Comparison of ENCODE assay signal across 8 cellular contexts in genomic region chr2:218981390-218982311, GRCh38. TPM values are rescaled to one million over a fixed set of nuclear protein-coding genes. Genes with fewer than 3 reads are reported as not detected.
DNase-seq lines count a peak whose midpoint lies in the region; ATAC-seq and TF ChIP-seq lines count a peak whose summit lies in the region.

No MANE protein-coding gene starts in this region.

- H3K9ac ChIP-seq in muscle layer of colon (ENCODE audit: low read length) = no peak overlapping the region

- POLR2A ChIA-PET in Caco-2 (lab: Charles Lee) (interaction anchor here (0.8 kb wide), 1 partner anchor 142 kb away, joined by 3 read pairs; no protein-coding TSS in a partner anchor), RWPE1 (lab: Yijun Ruan, JAX; ENCODE audit: low non-redundant PET) (no interaction called here)

- H3K27ac ChIP-seq in body of pancreas (no peak overlapping the region), muscle layer of colon (ENCODE audit: low read depth, low read length) (no peak overlapping the region), RWPE1 (no peak overlapping the region)

- no peaks in the 10 kb centered on the region for H3K9me3 Mint-ChIP-seq in Caco-2 (ENCODE audit: unreplicated experiment)

- 3 to 6% methylated on average over 22 to 97 of the region's 98 CpGs for WGBS in body of pancreas, 2 donors

- H3K4me3 Mint-ChIP-seq in Caco-2 (ENCODE audit: unreplicated experiment) = peak overlapping the region; percentile 51

- H3K4me1 Mint-ChIP-seq in Caco-2 (ENCODE audit: low read depth, unreplicated experiment) = peaks cover 6% of the 10 kb centered on the region

- no peak for TF ChIP-seq POLR2A in body of pancreas (IDR thresholded peaks at IDR 0.05)

- intact Hi-C loops in Caco-2 (cut with micrococcal nuclease; ENCODE audit: unreplicated experiment) (loop anchor here (2.0 to 5.0 kb wide), 2 partner anchors 19 to 46 kb away; no protein-coding TSS in a partner anchor), body of pancreas (cut with DNase I) (no loop called here)

- peak; percentile 55 for ATAC-seq in body of pancreas
- no peak for ATAC-seq in HG03432 (IDR thresholded peaks at IDR 0.05; ENCODE audit: unreplicated experiment)
- no peak for ATAC-seq in GM21515 (IDR thresholded peaks at IDR 0.05; ENCODE audit: unreplicated experiment)

- H3K27ac Mint-ChIP-seq in Caco-2 (ENCODE audit: unreplicated experiment) = no peak overlapping the region

- peaks cover 34% of the 10 kb centered on the region for H3K27me3 Mint-ChIP-seq in Caco-2 (ENCODE audit: insufficient read depth, unreplicated experiment)

- H3K27me3 ChIP-seq in Caco-2 (replicated peaks; ENCODE audit: control insufficient read depth, insufficient read depth, low read length) = peaks cover 11% of the 10 kb centered on the region
- peaks cover 0 to 63% of the 10 kb centered on the region in 2 donors for H3K27me3 ChIP-seq in body of pancreas
- peaks cover 48 to 79% of the 10 kb centered on the region in 2 donors for H3K27me3 ChIP-seq in muscle layer of colon (ENCODE audit: control insufficient read depth in 1 of 2, insufficient read depth in 2 of 2, low read length in 2 of 2)

- no TSS peak for BruUV-seq in Caco-2 (replicated peaks; lab: Mats Ljungman, UMichigan)

- peaks cover 14% of the 10 kb centered on the region for H3K4me1 ChIP-seq in Caco-2
- H3K4me1 ChIP-seq in body of pancreas = peaks cover 45% of the 10 kb centered on the region
- H3K4me1 ChIP-seq in muscle layer of colon (ENCODE audit: insufficient read depth, low read length) = peaks cover 18% of the 10 kb centered on the region

- H3K9me3 ChIP-seq in Caco-2 = no peaks in the 10 kb centered on the region
- no peaks in the 10 kb centered on the region for H3K9me3 ChIP-seq in body of pancreas
- peaks cover 4% of the 10 kb centered on the region for H3K9me3 ChIP-seq in muscle layer of colon (ENCODE audit: low read length)

- CTCF ChIA-PET in Caco-2 (lab: Charles Lee) = interaction anchor here (0.6 to 2.5 kb wide), 8 partner anchors 15 to 89 kb away, joined by 3 to 39 read pairs (median 6); partner anchors contain the start of gene CDK5R2
- CTCF ChIA-PET in RWPE1 (lab: Yijun Ruan, JAX) = interaction anchor here (0.6 to 3.2 kb wide), 10 partner anchors 13 to 887 kb away, joined by 3 to 21 read pairs (median 4); partner anchors contain the start of gene CDK5R2

- H3K4me3 ChIP-seq in Caco-2 (ENCODE audit: low read depth, low read length) (peak overlapping the region; percentile 26), body of pancreas (no peak overlapping the region), muscle layer of colon (ENCODE audit: low read depth in 1 of 2, low read length in 2 of 2) (peak overlapping the region; percentile 26 to 47)

- H3K36me3 ChIP-seq in Caco-2 (ENCODE audit: control insufficient read depth, insufficient read depth, low read length) = no peaks in the 10 kb centered on the region
- H3K36me3 ChIP-seq in body of pancreas (replicated peaks in 1 of 2; ENCODE audit: insufficient read depth in 1 of 2, low read depth in 2 of 2) = no peaks in the 10 kb centered on the region
- no peaks in the 10 kb centered on the region for H3K36me3 ChIP-seq in muscle layer of colon (ENCODE audit: insufficient read depth, low read length)

- DNase-seq in Caco-2 (peak in 1 of 2 experiments; percentile 38), NAMALWA (ENCODE audit: low spot score) (peak; percentile 56), body of pancreas (peak in 3 of 4 donors; percentile 40 to 57 (median 54)), HT-29 (ENCODE audit: low spot score) (no peak), RWPE1 (ENCODE audit: low spot score) (no peak)

- TF ChIP-seq CTCF in Caco-2 (IDR thresholded peaks at IDR 0.05; ENCODE audit: insufficient read depth in 1 of 2, low read depth in 1 of 2, low read length in 1 of 2, severe bottlenecking in 1 of 2, unreplicated experiment in 1 of 2) = peak in 1 of 2 experiments; percentile 17
- no peak for TF ChIP-seq CTCF in body of pancreas (IDR thresholded peaks at IDR 0.05)
- TF ChIP-seq CTCF in RWPE1 (conservative IDR thresholded peaks at IDR 0.05; ENCODE audit: low read depth) = no peak

- no peaks in the 10 kb centered on the region for H3K36me3 Mint-ChIP-seq in Caco-2 (ENCODE audit: insufficient read depth, unreplicated experiment)

RNA-seq across cellular contexts. Expression of gene FEV, which starts 3.3 kb away (rescaled TPM):
- total RNA-seq in Caco-2 (2022) = not detected in 2 replicates
- not detected for total RNA-seq in body of pancreas
- total RNA-seq in HT-29 (2014; rRNA removed; shearing (Covaris generic)) = not detected in 2 replicates

RNA-seq across cellular contexts. Expression of gene CRYBA2, which starts 11.6 kb away (rescaled TPM):
- total RNA-seq in Caco-2 (2022) = 0.59 TPM in 1 of 2 replicates, not detected in the other
- 10 to 100 TPM; 23.1 to 26.4 TPM for total RNA-seq in body of pancreas
- total RNA-seq in HT-29 (2014; rRNA removed; shearing (Covaris generic)) = not detected in 2 replicates

RNA-seq across cellular contexts. Expression of gene CDK5R2, which starts 22.2 kb away (rescaled TPM):
- total RNA-seq in Caco-2 (2022) (0.18 and 0.21 TPM in 2 replicates), body of pancreas (under 1 TPM in 1 of 2 donors, not detected in 1; 0.78 TPM)
- total RNA-seq in HT-29 (2014; rRNA removed; shearing (Covaris generic)) = not detected in 2 replicates

RNA-seq across cellular contexts. Expression of gene CFAP65, which starts 59.7 kb away (rescaled TPM):
- total RNA-seq in Caco-2 (2022) (0.34 and 0.77 TPM in 2 replicates), body of pancreas (not detected)
- not detected in 2 replicates for total RNA-seq in HT-29 (2014; rRNA removed; shearing (Covaris generic))

Comparison
In these comparisons a context has a peak if more than half of its experiments do, and no peak if none do; other contexts are left out.
1. DNase-seq: peak in NAMALWA (single experiment) and body of pancreas (3 of 4); none in HT-29 (single experiment) and RWPE1 (single experiment).
2. H3K4me3 ChIP-seq: peak in Caco-2 (single experiment) and muscle layer of colon (2 of 2); none in body of pancreas (0 of 2).
3. RNA of gene CRYBA2, which starts 11.6 kb away (total RNA-seq): 23.1 to 26.4 TPM in body of pancreas; 0.59 TPM in Caco-2 and not detected in HT-29; every median in the first group is over 10 times any median in the second.